In genomic region chr14:106185837-106186233, GRCh38 we compare ENCODE assay signal across 10 cellular contexts.
DNase-seq lines count a peak whose midpoint lies in the region; ATAC-seq, FAIRE-seq and TF ChIP-seq lines count a peak whose summit lies in the region.
"Had no signal": no experiment of that assay in that cellular context is flagged by ENCODE, and none has a peak within 500 bp of the region (broad histone marks: within the 10 kb centered on the region; RNA-seq: fewer than 3 reads in every experiment).

No MANE protein-coding gene starts in this region.

- FAIRE-seq in GM19239 (lab: Jason Lieb, UNC): no peak
- FAIRE-seq: A549 had no signal

- ATAC-seq in left lung (peak; percentile 51), HG03108 (IDR thresholded peaks at IDR 0.05; ENCODE audit: unreplicated experiment) (no peak)

- H3K9me3 ChIP-seq in left lung (no peaks in the 10 kb centered on the region), stomach (no peaks in the 10 kb centered on the region)
- H3K9me3 ChIP-seq: A549 had no signal

- no peak for TF ChIP-seq POLR2A in stomach (IDR thresholded peaks at IDR 0.05)

- 32 to 44% (median 41%) methylated on average over 4 of the region's 4 CpGs for WGBS in stomach, 5 donors

- H3K4me3 ChIP-seq in left lung: no peak overlapping the region
- H3K4me3 ChIP-seq in stomach: no peak overlapping the region
- H3K4me3 ChIP-seq: A549 had no signal

- DNase-seq in SIG-M5 treated with dmso at 0.1 percent for 504 hours (lab: John Stamatoyannopoulos, UW; ENCODE audit: unreplicated experiment): peak; percentile 1
- DNase-seq in SIG-M5 (lab: John Stamatoyannopoulos, UW): no peak
- DNase-seq in activated CD8-positive, alpha-beta memory T cell treated with anti-CD3 and anti-CD28 coated beads for 1 hour (ENCODE audit: extremely low read depth in 1 of 2, low read depth in 1 of 2): peak; percentile 40 to 42
- DNase-seq in left lung: no peak
- DNase-seq in stomach: peak; percentile 45
- DNase-seq in GM19239 (ENCODE audit: insufficient read length, low spot score): no peak
- no peak for DNase-seq in NCI-H2081 (lab: John Stamatoyannopoulos, UW)
- DNase-seq: trophoblast cell had no signal

- H3K27ac ChIP-seq in left lung (no peak overlapping the region), stomach (no peak overlapping the region)
- H3K27ac ChIP-seq: A549 had no signal

- H3K27me3 ChIP-seq in left lung (peaks cover 0 to 16% of the 10 kb centered on the region in 2 donors), stomach (peaks cover 0 to 8% (median 0%) of the 10 kb centered on the region in 3 donors)

- TF ChIP-seq EP300 in stomach (IDR thresholded peaks at IDR 0.05): no peak

- intact Hi-C loops in left lung (cut with DNase I): no loop called here
- intact Hi-C loops in stomach (cut with DNase I; ENCODE audit: low total_unique reads): no loop called here

- H3K36me3 ChIP-seq in left lung: no peaks in the 10 kb centered on the region
- no peaks in the 10 kb centered on the region for H3K36me3 ChIP-seq in stomach

- TF ChIP-seq CTCF in left lung (IDR thresholded peaks at IDR 0.05) (peak in 1 of 2 donors; percentile 14), stomach (IDR thresholded peaks at IDR 0.05) (peak in 2 of 7 experiments; percentile 11 to 20)

- no peaks in the 10 kb centered on the region for H3K4me1 ChIP-seq in left lung
- H3K4me1 ChIP-seq in stomach: peaks cover 0 to 13% (median 0%) of the 10 kb centered on the region in 4 donors
- H3K4me1 ChIP-seq: A549 had no signal

Comparison
In these comparisons a context has a peak if more than half of its experiments do, and no peak if none do; other contexts are left out.
1. DNase-seq: peak in SIG-M5 treated with dmso at 0.1 percent for 504 hours (single experiment), activated CD8-positive, alpha-beta memory T cell treated with anti-CD3 and anti-CD28 coated beads for 1 hour (2 of 2) and stomach (single experiment); none in SIG-M5 (single experiment), left lung (0 of 2), GM19239 (single experiment) and NCI-H2081 (0 of 2).